In genomic region chr3:129343643-129344360, GRCh38 we compare ENCODE assay signal across 2 cellular contexts.
TF ChIP-seq lines count a peak whose summit lies in the region.

No MANE protein-coding gene starts in this region.

TF ChIP-seq in GM23338, 12 proteins besides CTCF, POLR2A, EP300 and RAD21 (continued from another document):
- TF ChIP-seq JUNB (IDR thresholded peaks at IDR 0.05; ENCODE audit: unreplicated experiment) (no peak), POLR2AphosphoS5 (IDR thresholded peaks at IDR 0.05; ENCODE audit: low read depth) (no peak), EZH2 (IDR thresholded peaks at IDR 0.05; ENCODE audit: low read depth, unreplicated experiment) (no peak), NANOG (IDR thresholded peaks at IDR 0.05; ENCODE audit: borderline replicate concordance) (no peak), ZNF331 (CRISPR knock-in tag; IDR thresholded peaks at IDR 0.05; ENCODE audit: low read depth) (no peak)

TF ChIP-seq in WTC11, 78 proteins besides CTCF, POLR2A, EP300 and RAD21 (continued from another document):
- TF ChIP-seq ZNF512 (CRISPR knock-in tag; IDR thresholded peaks at IDR 0.05; ENCODE audit: borderline replicate concordance) (no peak), AR (CRISPR knock-in tag; IDR thresholded peaks at IDR 0.05) (no peak), RELA (CRISPR knock-in tag; IDR thresholded peaks at IDR 0.05; ENCODE audit: borderline replicate concordance) (no peak), EMX1 (CRISPR knock-in tag; IDR thresholded peaks at IDR 0.05) (no peak), USF2 (CRISPR knock-in tag; IDR thresholded peaks at IDR 0.05) (no peak), SMAD3 (CRISPR knock-in tag; IDR thresholded peaks at IDR 0.05; ENCODE audit: borderline replicate concordance) (no peak), HMGA2 (CRISPR knock-in tag; IDR thresholded peaks at IDR 0.05) (no peak), E2F1 (CRISPR knock-in tag; IDR thresholded peaks at IDR 0.05) (no peak), ZNF425 (CRISPR knock-in tag; conservative IDR thresholded peaks at IDR 0.05) (no peak), ZNF423 (CRISPR knock-in tag; IDR thresholded peaks at IDR 0.05) (peak; percentile 38; the same call in 1 of the 2 replicates), FOXP4 (CRISPR knock-in tag; IDR thresholded peaks at IDR 0.05) (no peak), MLX (CRISPR knock-in tag; IDR thresholded peaks at IDR 0.05) (no peak), JAZF1 (CRISPR knock-in tag; IDR thresholded peaks at IDR 0.05) (no peak), TP53 (CRISPR knock-in tag; IDR thresholded peaks at IDR 0.05) (no peak), SOX15 (CRISPR knock-in tag; IDR thresholded peaks at IDR 0.05) (no peak), MXD4 (CRISPR knock-in tag; IDR thresholded peaks at IDR 0.05; ENCODE audit: borderline replicate concordance) (no peak), E2F4 (CRISPR knock-in tag; IDR thresholded peaks at IDR 0.05; ENCODE audit: borderline replicate concordance, low read depth) (no peak), GTF2I (CRISPR knock-in tag; conservative IDR thresholded peaks at IDR 0.05) (no peak), HMGXB4 (CRISPR knock-in tag; IDR thresholded peaks at IDR 0.05) (peak; percentile 73; the same call in 1 of the 2 replicates), ELF4 (CRISPR knock-in tag; IDR thresholded peaks at IDR 0.05; ENCODE audit: low read depth) (no peak), ZBTB43 (CRISPR knock-in tag; IDR thresholded peaks at IDR 0.05) (no peak), ETV6 (CRISPR knock-in tag; IDR thresholded peaks at IDR 0.05) (no peak), NFE2L1 (CRISPR knock-in tag; IDR thresholded peaks at IDR 0.05) (no peak)
TF ChIP-seq in WTC11: peak in this region for 5.
